Comparison of ENCODE assay signal across 1 cellular context in the genomic region with DNA sequence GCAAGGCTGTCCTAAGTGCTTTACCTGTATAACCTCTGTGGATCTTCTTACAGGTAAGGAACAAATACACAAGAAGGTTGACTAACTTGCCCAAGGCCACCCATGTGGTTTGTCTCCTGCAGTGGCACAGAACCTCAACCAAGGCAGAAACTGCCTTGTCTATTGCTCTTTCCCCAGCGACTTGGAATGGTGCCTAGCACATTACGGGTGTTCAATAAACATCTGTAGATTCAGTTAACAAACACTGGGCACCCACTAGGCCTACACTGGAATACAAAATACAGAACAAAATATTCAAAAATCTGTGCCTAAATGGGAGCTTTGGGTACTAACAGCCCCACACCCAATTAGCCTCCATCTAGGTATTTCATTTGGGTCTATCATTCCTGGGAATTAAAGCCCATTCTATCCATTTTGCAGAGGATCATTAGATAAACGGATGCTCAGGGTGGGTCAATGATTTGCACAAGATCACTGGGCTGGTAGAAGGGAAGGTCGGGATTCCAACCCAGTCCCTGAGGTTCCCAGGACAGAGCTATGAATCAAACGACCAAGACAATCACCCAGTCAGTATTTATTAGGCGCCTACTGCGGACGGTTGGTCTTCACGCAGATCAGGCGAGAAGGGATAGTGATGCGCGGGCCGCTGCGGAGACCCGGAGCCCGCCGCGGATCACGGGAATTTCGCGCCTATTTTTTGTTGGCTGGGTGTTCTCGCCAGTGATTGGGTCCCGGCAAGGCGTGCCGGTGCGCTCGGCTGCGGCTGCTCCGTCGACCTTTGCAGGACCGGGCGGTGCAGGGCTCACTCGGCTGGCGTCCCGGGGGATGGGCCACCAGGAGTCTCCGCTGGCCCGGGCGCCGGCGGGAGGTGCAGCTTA.
TF ChIP-seq lines count a peak whose summit lies in the region.

A gene (plus strand): TSS at position 771 of the 878 bp plus-strand sequence. CDS start 55 bp downstream, at position 826.

TF ChIP-seq in endothelial cell of umbilical vein, 7 proteins besides CTCF, POLR2A, EP300 and RAD21:
- TF ChIP-seq EZH2 (IDR thresholded peaks at IDR 0.05; ENCODE audit: borderline replicate concordance, low read depth, low read length, severe bottlenecking) = peak; percentile 9
- TF ChIP-seq, protein P1, sequence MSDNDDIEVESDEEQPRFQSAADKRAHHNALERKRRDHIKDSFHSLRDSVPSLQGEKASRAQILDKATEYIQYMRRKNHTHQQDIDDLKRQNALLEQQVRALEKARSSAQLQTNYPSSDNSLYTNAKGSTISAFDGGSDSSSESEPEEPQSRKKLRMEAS (IDR thresholded peaks at IDR 0.05; ENCODE audit: insufficient read depth, insufficient read length) = no peak
- TF ChIP-seq JUN (IDR thresholded peaks at IDR 0.05; ENCODE audit: borderline replicate concordance, insufficient read depth, insufficient read length, low read depth) = no peak
- TF ChIP-seq POLR2AphosphoS5 (IDR thresholded peaks at IDR 0.05; ENCODE audit: insufficient read depth, low read depth, low read length) = no peak
